In the genomic region with DNA sequence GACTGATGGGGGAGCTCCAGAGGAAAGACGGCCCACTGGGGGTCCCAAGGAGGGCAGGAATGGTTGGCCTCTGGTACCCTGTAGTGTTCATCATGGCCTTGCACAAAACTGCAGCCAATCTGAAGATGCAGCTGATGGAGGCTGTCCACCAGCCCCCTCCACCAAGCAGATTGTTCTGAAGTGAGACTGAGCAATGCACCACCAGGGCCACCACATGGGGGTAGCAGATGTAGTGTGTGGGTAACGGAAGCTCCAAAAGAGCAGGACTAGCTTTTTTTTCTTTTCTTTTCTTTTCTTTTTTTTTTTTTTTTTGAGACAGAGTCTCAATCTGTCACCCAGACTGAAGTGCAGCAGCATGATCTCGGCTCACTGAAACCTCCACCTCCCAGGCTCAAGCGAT, we compare ENCODE assay signal across 21 cellular contexts.
"Had no signal": no experiment of that assay in that cellular context is flagged by ENCODE, and none has a peak within 500 bp of the region (broad histone marks: within the 10 kb centered on the region; RNA-seq: fewer than 3 reads in every experiment).

No MANE protein-coding gene starts in this region.

- H3K4me3 ChIP-seq: coronary artery, lower lobe of right lung, ovary, psoas muscle, sigmoid colon, testis, tibial nerve, upper lobe of left lung, vagina had no signal

- H3K27me3 ChIP-seq: ovary, sigmoid colon, testis, tibial nerve, upper lobe of left lung, vagina had no signal

- H3K4me1 ChIP-seq: psoas muscle had no signal

- H3K27ac ChIP-seq: coronary artery, lower lobe of right lung, ovary, psoas muscle, sigmoid colon, testis, tibial nerve, upper lobe of left lung, vagina had no signal

- H3K36me3 Mint-ChIP-seq: naive thymus-derived CD8-positive, alpha-beta T cell; stimulated activated memory B cell treated with anti-CD40 and anti-IgM and Interleukin-4, amounts not matched to agents 10 μg/mL and 1 μg/mL and 100 μg/mL, for 72 hours had no signal

- H3K4me3 Mint-ChIP-seq: effector memory CD8-positive, alpha-beta T cell; naive thymus-derived CD8-positive, alpha-beta T cell; nephron progenitor cell; stimulated activated memory B cell treated with anti-CD40 and anti-IgM and Interleukin-4, amounts not matched to agents 10 μg/mL and 1 μg/mL and 100 μg/mL, for 72 hours had no signal

- H3K36me3 ChIP-seq: lower lobe of right lung, ovary, sigmoid colon, tibial nerve, upper lobe of left lung, vagina had no signal

- ATAC-seq: effector memory CD8-positive, alpha-beta T cell; left ventricle myocardium superior; lower lobe of right lung; naive thymus-derived CD8-positive, alpha-beta T cell; psoas muscle; right cardiac atrium; stimulated activated memory B cell treated with anti-CD40 and anti-IgM and Interleukin-4, amounts not matched to agents 10 μg/mL and 1 μg/mL and 100 μg/mL, for 72 hours; stimulated activated naive CD8-positive, alpha-beta T cell treated with anti-CD3 and anti-CD28 coated beads, Interleukin-15, Interleukin-2, amounts not matched to agents 100 U/mL and 50 U/mL, for 24 hours had no signal

- H3K27ac Mint-ChIP-seq: effector memory CD8-positive, alpha-beta T cell; naive thymus-derived CD8-positive, alpha-beta T cell; nephron progenitor cell; stimulated activated memory B cell treated with anti-CD40 and anti-IgM and Interleukin-4, amounts not matched to agents 10 μg/mL and 1 μg/mL and 100 μg/mL, for 72 hours had no signal

- H3K27me3 Mint-ChIP-seq: naive thymus-derived CD8-positive, alpha-beta T cell; stimulated activated memory B cell treated with anti-CD40 and anti-IgM and Interleukin-4, amounts not matched to agents 10 μg/mL and 1 μg/mL and 100 μg/mL, for 72 hours had no signal

- DNase-seq: dermis blood vessel endothelial cell; effector memory CD8-positive, alpha-beta T cell; head of caudate nucleus; left ventricle myocardium superior; lower lobe of right lung; naive thymus-derived CD8-positive, alpha-beta T cell; nephron progenitor cell; occipital lobe; ovary; psoas muscle; sigmoid colon; stimulated activated CD4-positive, alpha-beta T cell treated with anti-CD3 and anti-CD28 coated beads, Interleukin-4, amount 100 ng/mL, for 4 hours; stimulated activated naive CD8-positive, alpha-beta T cell treated with anti-CD3 and anti-CD28 coated beads, Interleukin-15, Interleukin-2, amounts not matched to agents 100 U/mL and 50 U/mL, for 24 hours; substantia nigra; testis; upper lobe of left lung had no signal

- H3K9me3 Mint-ChIP-seq: effector memory CD8-positive, alpha-beta T cell; naive thymus-derived CD8-positive, alpha-beta T cell; nephron progenitor cell had no signal

- H3K9me3 ChIP-seq: lower lobe of right lung, ovary, psoas muscle, sigmoid colon, testis, tibial nerve, upper lobe of left lung, vagina had no signal
